Comparison of ENCODE assay signal across 9 cellular contexts in genomic region chr17:48995332-48995870, GRCh38. TPM values are rescaled to one million over a fixed set of nuclear protein-coding genes. Genes with fewer than 3 reads are reported as not detected.
DNase-seq lines count a peak whose midpoint lies in the region; ATAC-seq and TF ChIP-seq lines count a peak whose summit lies in the region.
"Had no signal": no experiment of that assay in that cellular context is flagged by ENCODE, and none has a peak within 500 bp of the region (broad histone marks: within the 10 kb centered on the region; RNA-seq: fewer than 3 reads in every experiment).

No MANE protein-coding gene starts in this region.

- peak overlapping the region; percentile 70 for H3K27ac Mint-ChIP-seq in central memory CD8-positive, alpha-beta T cell (ENCODE audit: low read depth)
- H3K27ac Mint-ChIP-seq in neural progenitor cell, result peak overlapping the region; percentile 98

- DNase-seq in GM06990 (ENCODE audit: extremely low read depth, insufficient read length) (no peak), M059J (ENCODE audit: low read depth) (peak; percentile 22), neural progenitor cell (ENCODE audit: low spot score) (peak; percentile 85), KG1 (lab: John Stamatoyannopoulos, UW) (no peak), AG08395 (ENCODE audit: low spot score) (no peak)
- DNase-seq in central memory CD8-positive, alpha-beta T cell (ENCODE audit: low spot score in 2 of 2), result peak in 1 of 2 donors; percentile 12
- DNase-seq: upper lobe of right lung had no signal

- peak overlapping the region; percentile 68 for H3K4me3 ChIP-seq in GM06990 (replicated peaks; ENCODE audit: low read depth, low read length)
- peak overlapping the region; percentile 97 for H3K4me3 ChIP-seq in neural progenitor cell
- H3K4me3 ChIP-seq: upper lobe of right lung had no signal

- H3K4me1 Mint-ChIP-seq in central memory CD8-positive, alpha-beta T cell, result peaks cover 24% of the 10 kb centered on the region
- peaks cover 39% of the 10 kb centered on the region for H3K4me1 Mint-ChIP-seq in neural progenitor cell

- no peak overlapping the region for H2AFZ ChIP-seq in neural progenitor cell (replicated peaks)

- no peaks in the 10 kb centered on the region for H3K9me3 ChIP-seq in neural progenitor cell (ENCODE audit: low read depth)
- H3K9me3 ChIP-seq: upper lobe of right lung had no signal

- H3K4me2 ChIP-seq in neural progenitor cell, result peak overlapping the region; percentile 89

- peaks cover 97% of the 10 kb centered on the region for H3K27me3 Mint-ChIP-seq in central memory CD8-positive, alpha-beta T cell
- peaks cover 16% of the 10 kb centered on the region for H3K27me3 Mint-ChIP-seq in neural progenitor cell (ENCODE audit: insufficient read depth, low read depth)

- peaks cover 43% of the 10 kb centered on the region for H3K4me1 ChIP-seq in neural progenitor cell

- peaks cover 20% of the 10 kb centered on the region for H4K20me1 ChIP-seq in neural progenitor cell (ENCODE audit: low read depth)

- H3K4me3 Mint-ChIP-seq in central memory CD8-positive, alpha-beta T cell, result peak overlapping the region; percentile 54
- peak overlapping the region; percentile 100 for H3K4me3 Mint-ChIP-seq in neural progenitor cell

- H3K27me3 ChIP-seq in GM06990 (replicated peaks; ENCODE audit: control insufficient read depth, insufficient read depth, low read length), result peaks cover 5% of the 10 kb centered on the region; the same call in 1 of the 2 replicates
- no peaks in the 10 kb centered on the region for H3K27me3 ChIP-seq in neural progenitor cell

- H3F3A ChIP-seq in neural progenitor cell (ENCODE audit: low read depth), result peaks cover 84% of the 10 kb centered on the region

- H3K9me3 Mint-ChIP-seq in central memory CD8-positive, alpha-beta T cell, result no peaks in the 10 kb centered on the region
- peaks cover 4% of the 10 kb centered on the region for H3K9me3 Mint-ChIP-seq in neural progenitor cell

- ATAC-seq in central memory CD8-positive, alpha-beta T cell (replicated peaks; ENCODE audit: extremely low read depth, poor library complexity, severe bottlenecking), result no peak
- ATAC-seq in GM18907 (IDR thresholded peaks at IDR 0.05; ENCODE audit: unreplicated experiment), result no peak
- ATAC-seq: esophagus mucosa, upper lobe of right lung had no signal

- TF ChIP-seq CTCF in GM06990 (IDR thresholded peaks at IDR 0.05; ENCODE audit: insufficient read depth, low read length, poor library complexity, severe bottlenecking) (no peak), neural progenitor cell (IDR thresholded peaks at IDR 0.05) (no peak)

- H3K79me2 ChIP-seq in neural progenitor cell (ENCODE audit: low read depth), result peaks cover 84% of the 10 kb centered on the region

- peaks cover 16% of the 10 kb centered on the region for H3K36me3 Mint-ChIP-seq in central memory CD8-positive, alpha-beta T cell (ENCODE audit: insufficient read depth)
- peaks cover 12% of the 10 kb centered on the region for H3K36me3 Mint-ChIP-seq in neural progenitor cell

- peak overlapping the region; percentile 98 for H3K27ac ChIP-seq in neural progenitor cell
- H3K27ac ChIP-seq: upper lobe of right lung had no signal

- no peaks in the 10 kb centered on the region for H3K36me3 ChIP-seq in GM06990 (ENCODE audit: control insufficient read depth, insufficient read depth, low read length)
- H3K36me3 ChIP-seq in neural progenitor cell, result no peaks in the 10 kb centered on the region
- H3K36me3 ChIP-seq: upper lobe of right lung had no signal

- H3K9ac ChIP-seq in neural progenitor cell, result peak overlapping the region; percentile 89

RNA-seq across cellular contexts. Expression of gene IGF2BP1, which starts 1.8 kb away (rescaled TPM):
- total RNA-seq in M059J (2014; rRNA removed; shearing (Covaris generic)), result 0.22 and 1.6 TPM in 2 replicates
- 129 and 137 TPM in 2 replicates for total RNA-seq in neural progenitor cell (ENCODE audit: low replicate concordance)
- total RNA-seq: esophagus mucosa, upper lobe of right lung had no signal

RNA-seq across cellular contexts. Expression of gene GIP, which starts 27.0 kb away (rescaled TPM):
- total RNA-seq in M059J (2014; rRNA removed; shearing (Covaris generic)), result not detected in 2 replicates
- total RNA-seq in neural progenitor cell (ENCODE audit: low replicate concordance), result not detected in 2 replicates
- total RNA-seq: esophagus mucosa, upper lobe of right lung had no signal

RNA-seq across cellular contexts. Expression of gene SNF8, which starts 50.8 kb away (rescaled TPM):
- 58.4 and 83.4 TPM in 2 replicates for total RNA-seq in M059J (2014; rRNA removed; shearing (Covaris generic))
- 93.0 and 103 TPM in 2 replicates for total RNA-seq in neural progenitor cell (ENCODE audit: low replicate concordance)

Comparison
In these comparisons a context has a peak if more than half of its experiments do, and no peak if none do; other contexts are left out.
1. DNase-seq: peak in M059J (single experiment) and neural progenitor cell (single experiment); none in GM06990 (single experiment), KG1 (single experiment) and AG08395 (single experiment).
2. RNA of gene IGF2BP1, which starts 1.8 kb away (total RNA-seq): 129 to 137 TPM in neural progenitor cell; 0.22 to 1.6 TPM in M059J; every median in the first group is over 10 times any median in the second.